Comparison of ENCODE assay signal across 8 cellular contexts in the genomic region with DNA sequence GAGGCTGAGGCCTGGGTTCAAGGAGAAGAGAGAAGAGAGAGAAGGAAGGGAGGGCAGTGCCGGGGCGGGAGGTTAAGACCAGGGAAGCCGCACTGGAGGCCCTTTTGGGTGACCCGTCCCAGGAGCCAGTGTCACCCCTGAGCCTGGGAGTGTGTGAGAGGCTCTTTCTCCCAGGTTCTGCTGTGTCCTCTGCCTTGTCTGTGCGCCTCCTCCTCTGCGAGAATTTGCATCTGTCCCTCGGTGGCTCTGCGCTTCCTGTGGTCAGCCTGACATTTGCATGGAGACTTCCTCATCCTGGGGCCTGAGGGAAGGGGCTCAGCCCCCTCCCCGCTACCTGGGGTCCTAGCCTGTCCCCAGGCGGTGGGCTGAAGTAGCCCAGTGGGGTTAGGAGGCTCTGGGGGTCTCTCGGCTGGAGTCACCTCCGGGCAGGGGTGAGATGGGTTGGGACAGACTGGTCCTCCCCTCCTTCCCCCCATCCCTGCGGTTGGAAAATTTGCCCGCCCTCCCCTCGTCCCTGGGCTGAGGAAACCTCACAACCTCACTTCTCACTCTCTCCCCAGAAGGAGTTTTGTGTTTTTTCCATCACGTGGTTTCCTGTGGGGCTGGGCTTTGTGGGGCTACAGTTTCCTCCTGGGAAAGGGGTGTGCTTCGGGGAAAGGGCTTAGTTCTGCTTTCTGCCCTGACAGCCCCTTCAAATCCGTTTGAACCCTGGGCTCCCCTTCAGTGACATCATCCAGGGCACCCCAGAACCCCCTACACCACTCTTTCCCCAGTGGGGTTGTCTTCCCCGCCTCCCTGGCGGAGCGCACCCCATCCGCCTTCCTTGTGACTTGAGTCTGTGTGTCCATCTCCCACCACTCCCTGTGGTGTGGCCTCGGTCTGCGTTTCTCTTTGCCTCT. TPM values are rescaled to one million over a fixed set of nuclear protein-coding genes. Genes with fewer than 3 reads are reported as not detected.
DNase-seq lines count a peak whose midpoint lies in the region; ATAC-seq and TF ChIP-seq lines count a peak whose summit lies in the region.

No MANE protein-coding gene starts in this region.

- peak overlapping the region; percentile 4 to 83 (median 14) for H3K27ac ChIP-seq in adrenal gland
- no peak overlapping the region for H3K27ac ChIP-seq in mesendoderm (ENCODE audit: low read depth, low read length)

- no peak overlapping the region for H3K18ac ChIP-seq in mesendoderm (ENCODE audit: low read length)

- no peak overlapping the region for H2BK5ac ChIP-seq in mesendoderm (ENCODE audit: low read length)

- H2BK15ac ChIP-seq in mesendoderm (replicated peaks; ENCODE audit: low read depth) = no peak overlapping the region

- peak; percentile 28 to 33 for TF ChIP-seq POLR2A in adrenal gland (IDR thresholded peaks at IDR 0.05)

- ATAC-seq in GM18870 (IDR thresholded peaks at IDR 0.05; ENCODE audit: unreplicated experiment) (peak; percentile 44), HG02981 (IDR thresholded peaks at IDR 0.05; ENCODE audit: unreplicated experiment) (peak; percentile 47)

- 58 to 69% (median 60%) methylated on average over 20 to 24 of the region's 24 CpGs for WGBS in adrenal gland, 4 donors
- WGBS in mesendoderm (ENCODE audit: extremely low coverage, insufficient coverage, low lambda C conversion rate) = no CpG with 5 or more reads among the region's 24 CpGs

- no peaks in the 10 kb centered on the region for H3K36me3 ChIP-seq in adrenal gland (replicated peaks in 1 of 2)
- H3K36me3 ChIP-seq in mesendoderm (ENCODE audit: control insufficient read depth, insufficient read depth, low read length) = no peaks in the 10 kb centered on the region

- H3K56ac ChIP-seq in mesendoderm (ENCODE audit: low read length) = peak overlapping the region; percentile 18

- TF ChIP-seq CTCF in adrenal gland (IDR thresholded peaks at IDR 0.05) = no peak

- no peak overlapping the region for H4K8ac ChIP-seq in mesendoderm (ENCODE audit: low read depth, low read length)

- no peak overlapping the region for H2BK120ac ChIP-seq in mesendoderm (ENCODE audit: low read depth, low read length)

- H4K5ac ChIP-seq in mesendoderm (ENCODE audit: low read length) = no peak overlapping the region

- no peaks in the 10 kb centered on the region for H3K79me2 ChIP-seq in mesendoderm (ENCODE audit: control insufficient read depth, insufficient read depth, low read length)

- no peaks in the 10 kb centered on the region for H3K79me1 ChIP-seq in mesendoderm (ENCODE audit: low read length)

- no peaks in the 10 kb centered on the region for H3K27me3 ChIP-seq in adrenal gland
- H3K27me3 ChIP-seq in mesendoderm (ENCODE audit: insufficient read depth, low read length, poor library complexity) = no peaks in the 10 kb centered on the region

- intact Hi-C loops in adrenal gland (cut with DNase I) = loop anchor here (10.0 kb wide), 2 partner anchors 79 to 161 kb away; partner anchors contain the start of gene SPSB2 (in 1 of the 2)

- no peaks in the 10 kb centered on the region for H3K9me3 ChIP-seq in adrenal gland (replicated peaks in 1 of 3)

- H3K4me1 ChIP-seq in adrenal gland (replicated peaks in 1 of 2) = peaks cover 10 to 34% of the 10 kb centered on the region in 2 donors
- H3K4me1 ChIP-seq in mesendoderm (ENCODE audit: control insufficient read depth, low read depth, low read length) = no peaks in the 10 kb centered on the region

- H3K23ac ChIP-seq in mesendoderm (ENCODE audit: low read length) = no peak overlapping the region

- peak; percentile 72 for DNase-seq in T follicular helper cell (ENCODE audit: low read depth)
- peak in 5 of 7 donors; percentile 43 to 66 (median 57) for DNase-seq in adrenal gland
- no peak for DNase-seq in mesendoderm
- peak; percentile 61 to 82 (median 75) for DNase-seq in stimulated activated naive CD4-positive, alpha-beta T cell (lab: John Stamatoyannopoulos, UW)
- DNase-seq in NCI-H1092 treated with DMSO at 0.1 percent for 48 hours (lab: John Stamatoyannopoulos, UW) = no peak
- DNase-seq in NCI-H2171 (lab: John Stamatoyannopoulos, UW) = no peak

- peak overlapping the region; percentile 3 for H3K9ac ChIP-seq in mesendoderm (ENCODE audit: low read length)

- H3K4me2 ChIP-seq in mesendoderm (ENCODE audit: low read length) = no peak overlapping the region

- no peak overlapping the region for H3K4ac ChIP-seq in mesendoderm (ENCODE audit: low read depth, low read length)

- H3K4me3 ChIP-seq in adrenal gland = peak overlapping the region in 1 of 4 donors; percentile 33
- H3K4me3 ChIP-seq in mesendoderm (ENCODE audit: low read length) = no peak overlapping the region

- H2AK5ac ChIP-seq in mesendoderm (ENCODE audit: low read length) = no peak overlapping the region

RNA-seq across cellular contexts. Expression of gene PTPN6, which starts 2.5 kb away (rescaled TPM):
- 10 to 100 TPM; 24.5 to 86.2 (median 63.5) TPM for total RNA-seq in adrenal gland
- polyA plus RNA-seq in adrenal gland = 100 to 1,000 TPM in 2 of 3 donors, 10 to 100 TPM in 1; 36.2 to 204 (median 127) TPM
- polyA plus RNA-seq in mesendoderm (2013, experiment 1 of 2) = 13.2 TPM
- 14.1 TPM for polyA plus RNA-seq in mesendoderm (2013, experiment 2 of 2)

RNA-seq across cellular contexts. Expression of gene C12orf57, which starts 9.8 kb away (rescaled TPM):
- total RNA-seq in adrenal gland = 100 to 1,000 TPM; 152 to 505 (median 289) TPM
- 100 to 1,000 TPM in 2 of 3 donors, 10 to 100 TPM in 1; 58.4 to 335 (median 271) TPM for polyA plus RNA-seq in adrenal gland
- 146 TPM for polyA plus RNA-seq in mesendoderm (2013, experiment 1 of 2)
- polyA plus RNA-seq in mesendoderm (2013, experiment 2 of 2) = 141 TPM

RNA-seq across cellular contexts. Expression of gene RNU7-1, which starts 10.1 kb away (rescaled TPM):
- not detected for total RNA-seq in adrenal gland
- polyA plus RNA-seq in adrenal gland = not detected
- polyA plus RNA-seq in mesendoderm (2013, experiment 1 of 2) = not detected
- polyA plus RNA-seq in mesendoderm (2013, experiment 2 of 2) = not detected

RNA-seq across cellular contexts. Expression of gene PHB2, which starts 16.8 kb away (rescaled TPM):
- 100 to 1,000 TPM; 158 to 344 (median 227) TPM for total RNA-seq in adrenal gland
- 100 to 1,000 TPM; 128 to 222 (median 131) TPM for polyA plus RNA-seq in adrenal gland
- polyA plus RNA-seq in mesendoderm (2013, experiment 1 of 2) = 473 TPM
- 476 TPM for polyA plus RNA-seq in mesendoderm (2013, experiment 2 of 2)

RNA-seq across cellular contexts. Expression of gene EMG1, which starts 17.0 kb away (rescaled TPM):
- 10 to 100 TPM; 21.9 to 54.4 (median 39.2) TPM for total RNA-seq in adrenal gland
- polyA plus RNA-seq in adrenal gland = 10 to 100 TPM; 14.2 to 43.1 (median 15.6) TPM
- polyA plus RNA-seq in mesendoderm (2013, experiment 1 of 2) = 119 TPM
- polyA plus RNA-seq in mesendoderm (2013, experiment 2 of 2) = 115 TPM

Comparison
In these comparisons a context has a peak if more than half of its experiments do, and no peak if none do; other contexts are left out.
1. DNase-seq: peak in T follicular helper cell (single experiment), adrenal gland (5 of 7) and stimulated activated naive CD4-positive, alpha-beta T cell (6 of 6); none in mesendoderm (single experiment), NCI-H1092 treated with DMSO at 0.1 percent for 48 hours (single experiment) and NCI-H2171 (single experiment).